In the genomic region with DNA sequence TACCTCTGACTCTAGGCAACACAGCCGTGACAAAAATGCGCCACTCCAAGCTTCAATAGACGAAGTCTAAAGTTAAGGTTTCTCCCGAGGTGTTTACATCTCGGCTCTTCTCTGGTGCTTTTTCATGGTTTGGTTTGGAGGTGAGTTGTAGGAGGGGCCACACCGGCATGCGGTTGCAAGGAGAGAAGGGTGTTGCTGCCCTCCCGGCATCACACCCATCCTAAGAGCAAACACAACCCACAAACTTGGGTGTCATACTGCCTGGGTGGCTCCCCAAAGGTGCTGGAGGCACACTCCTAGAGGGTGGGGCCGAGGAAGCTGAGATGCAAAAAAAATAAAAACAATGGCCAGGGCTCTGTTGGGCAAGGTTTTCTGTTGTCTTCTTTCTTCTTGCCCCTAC, we compare ENCODE assay signal across 1 cellular context.
TF ChIP-seq lines count a peak whose summit lies in the region.

No MANE protein-coding gene starts in this region.

TF ChIP-seq in GM23338, 12 proteins besides CTCF, POLR2A, EP300 and RAD21 (continued from another document):
- TF ChIP-seq, protein P1, sequence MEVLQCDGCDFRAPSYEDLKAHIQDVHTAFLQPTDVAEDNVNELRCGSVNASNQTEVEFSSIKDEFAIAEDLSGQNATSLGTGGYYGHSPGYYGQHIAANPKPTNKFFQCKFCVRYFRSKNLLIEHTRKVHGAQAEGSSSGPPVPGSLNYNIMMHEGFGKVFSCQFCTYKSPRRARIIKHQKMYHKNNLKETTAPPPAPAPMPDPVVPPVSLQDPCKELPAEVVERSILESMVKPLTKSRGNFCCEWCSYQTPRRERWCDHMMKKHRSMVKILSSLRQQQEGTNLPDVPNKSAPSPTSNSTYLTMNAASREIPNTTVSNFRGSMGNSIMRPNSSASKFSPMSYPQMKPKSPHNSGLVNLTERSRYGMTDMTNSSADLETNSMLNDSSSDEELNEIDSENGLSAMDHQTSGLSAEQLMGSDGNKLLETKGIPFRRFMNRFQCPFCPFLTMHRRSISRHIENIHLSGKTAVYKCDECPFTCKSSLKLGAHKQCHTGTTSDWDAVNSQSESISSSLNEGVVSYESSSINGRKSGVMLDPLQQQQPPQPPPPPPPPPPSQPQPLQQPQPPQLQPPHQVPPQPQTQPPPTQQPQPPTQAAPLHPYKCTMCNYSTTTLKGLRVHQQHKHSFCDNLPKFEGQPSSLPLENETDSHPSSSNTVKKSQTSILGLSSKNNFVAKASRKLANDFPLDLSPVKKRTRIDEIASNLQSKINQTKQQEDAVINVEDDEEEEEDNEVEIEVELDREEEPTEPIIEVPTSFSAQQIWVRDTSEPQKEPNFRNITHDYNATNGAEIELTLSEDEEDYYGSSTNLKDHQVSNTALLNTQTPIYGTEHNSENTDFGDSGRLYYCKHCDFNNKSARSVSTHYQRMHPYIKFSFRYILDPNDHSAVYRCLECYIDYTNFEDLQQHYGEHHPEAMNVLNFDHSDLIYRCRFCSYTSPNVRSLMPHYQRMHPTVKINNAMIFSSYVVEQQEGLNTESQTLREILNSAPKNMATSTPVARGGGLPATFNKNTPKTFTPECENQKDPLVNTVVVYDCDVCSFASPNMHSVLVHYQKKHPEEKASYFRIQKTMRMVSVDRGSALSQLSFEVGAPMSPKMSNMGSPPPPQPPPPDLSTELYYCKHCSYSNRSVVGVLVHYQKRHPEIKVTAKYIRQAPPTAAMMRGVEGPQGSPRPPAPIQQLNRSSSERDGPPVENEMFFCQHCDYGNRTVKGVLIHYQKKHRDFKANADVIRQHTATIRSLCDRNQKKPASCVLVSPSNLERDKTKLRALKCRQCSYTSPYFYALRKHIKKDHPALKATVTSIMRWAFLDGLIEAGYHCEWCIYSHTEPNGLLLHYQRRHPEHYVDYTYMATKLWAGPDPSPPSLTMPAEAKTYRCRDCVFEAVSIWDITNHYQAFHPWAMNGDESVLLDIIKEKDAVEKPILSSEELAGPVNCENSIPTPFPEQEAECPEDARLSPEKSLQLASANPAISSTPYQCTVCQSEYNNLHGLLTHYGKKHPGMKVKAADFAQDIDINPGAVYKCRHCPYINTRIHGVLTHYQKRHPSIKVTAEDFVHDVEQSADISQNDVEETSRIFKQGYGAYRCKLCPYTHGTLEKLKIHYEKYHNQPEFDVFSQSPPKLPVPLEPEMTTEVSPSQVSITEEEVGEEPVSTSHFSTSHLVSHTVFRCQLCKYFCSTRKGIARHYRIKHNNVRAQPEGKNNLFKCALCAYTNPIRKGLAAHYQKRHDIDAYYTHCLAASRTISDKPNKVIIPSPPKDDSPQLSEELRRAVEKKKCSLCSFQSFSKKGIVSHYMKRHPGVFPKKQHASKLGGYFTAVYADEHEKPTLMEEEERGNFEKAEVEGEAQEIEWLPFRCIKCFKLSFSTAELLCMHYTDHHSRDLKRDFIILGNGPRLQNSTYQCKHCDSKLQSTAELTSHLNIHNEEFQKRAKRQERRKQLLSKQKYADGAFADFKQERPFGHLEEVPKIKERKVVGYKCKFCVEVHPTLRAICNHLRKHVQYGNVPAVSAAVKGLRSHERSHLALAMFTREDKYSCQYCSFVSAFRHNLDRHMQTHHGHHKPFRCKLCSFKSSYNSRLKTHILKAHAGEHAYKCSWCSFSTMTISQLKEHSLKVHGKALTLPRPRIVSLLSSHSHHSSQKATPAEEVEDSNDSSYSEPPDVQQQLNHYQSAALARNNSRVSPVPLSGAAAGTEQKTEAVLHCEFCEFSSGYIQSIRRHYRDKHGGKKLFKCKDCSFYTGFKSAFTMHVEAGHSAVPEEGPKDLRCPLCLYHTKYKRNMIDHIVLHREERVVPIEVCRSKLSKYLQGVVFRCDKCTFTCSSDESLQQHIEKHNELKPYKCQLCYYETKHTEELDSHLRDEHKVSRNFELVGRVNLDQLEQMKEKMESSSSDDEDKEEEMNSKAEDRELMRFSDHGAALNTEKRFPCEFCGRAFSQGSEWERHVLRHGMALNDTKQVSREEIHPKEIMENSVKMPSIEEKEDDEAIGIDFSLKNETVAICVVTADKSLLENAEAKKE (CRISPR knock-in tag; IDR thresholded peaks at IDR 0.05) = no peak
- no peak for TF ChIP-seq EZH2phosphoT487 (IDR thresholded peaks at IDR 0.05; ENCODE audit: unreplicated experiment)
- TF ChIP-seq STAT1 (IDR thresholded peaks at IDR 0.05; ENCODE audit: unreplicated experiment) = no peak
- no peak for TF ChIP-seq EZH2 (IDR thresholded peaks at IDR 0.05; ENCODE audit: low read depth, unreplicated experiment)
